ENCODE assay signal across 1 cellular context in genomic region chr3:122682016-122682374, GRCh38.
TF ChIP-seq lines count a peak whose summit lies in the region.

No MANE protein-coding gene starts in this region.

TF ChIP-seq in A549, 52 proteins besides CTCF, POLR2A, EP300 and RAD21 (continued from another document):
- TF ChIP-seq REST (IDR thresholded peaks at IDR 0.05) (no peak), CHD2 (IDR thresholded peaks at IDR 0.05; ENCODE audit: low read length, partially characterized antibody) (no peak), ZC3H11A (IDR thresholded peaks at IDR 0.05) (no peak), HOXB13 (CRISPR knock-in tag; IDR thresholded peaks at IDR 0.05; ENCODE audit: low read depth) (no peak), CBX2 (IDR thresholded peaks at IDR 0.05; ENCODE audit: borderline replicate concordance, low read depth) (no peak)
